20 cellular contexts compared by ENCODE assay signal in the genomic region with DNA sequence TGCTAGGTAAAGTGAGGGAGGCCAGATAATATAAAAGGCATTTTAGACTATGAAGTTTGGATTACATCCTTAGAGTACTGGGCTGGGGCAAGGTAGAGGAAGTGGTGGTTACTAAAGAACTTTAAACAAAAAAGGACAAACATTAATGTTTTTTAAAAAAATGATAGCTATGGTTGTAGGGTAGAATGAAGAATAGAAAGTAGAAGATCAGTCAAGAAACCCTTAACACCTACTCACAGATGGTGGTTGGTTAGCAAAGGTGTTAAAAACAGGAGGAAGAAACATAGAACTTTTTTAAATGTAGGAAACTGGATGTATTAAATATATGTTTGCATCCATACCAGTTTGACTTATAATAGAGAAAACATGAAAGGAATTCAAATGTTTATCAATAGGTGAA.
"Had no signal": no experiment of that assay in that cellular context is flagged by ENCODE, and none has a peak within 500 bp of the region (broad histone marks: within the 10 kb centered on the region; RNA-seq: fewer than 3 reads in every experiment).

No MANE protein-coding gene starts in this region.

- ATAC-seq: PC-3, SK-N-SH treated with all-trans-retinoic acid at 6 μM for 48 hours had no signal

- H3K36me3 Mint-ChIP-seq: activated naive CD4-positive, alpha-beta T cell treated with anti-CD3 and anti-CD28 coated beads, Interleukin-2, amount 50 U/mL, for 24 hours had no signal

- H3K9me3 ChIP-seq: SJSA1 had no signal

- H3K27ac Mint-ChIP-seq: activated naive CD4-positive, alpha-beta T cell treated with anti-CD3 and anti-CD28 coated beads, Interleukin-2, amount 50 U/mL, for 24 hours had no signal

- H3K4me3 Mint-ChIP-seq: activated naive CD4-positive, alpha-beta T cell treated with anti-CD3 and anti-CD28 coated beads, Interleukin-2, amount 50 U/mL, for 24 hours had no signal

- H3K9me3 Mint-ChIP-seq: activated naive CD4-positive, alpha-beta T cell treated with anti-CD3 and anti-CD28 coated beads, Interleukin-2, amount 50 U/mL, for 24 hours had no signal

- H3K27me3 Mint-ChIP-seq: activated naive CD4-positive, alpha-beta T cell treated with anti-CD3 and anti-CD28 coated beads, Interleukin-2, amount 50 U/mL, for 24 hours had no signal

- DNase-seq: activated CD4-positive, alpha-beta T cell treated with anti-CD3 and anti-CD28 coated beads for 48 hours; activated CD4-positive, alpha-beta T cell treated with anti-CD3 and anti-CD28 coated beads, Interleukin-2, amount 50 U/mL, for 4 hours; activated CD4-positive, CD25-positive, alpha-beta regulatory T cell treated with anti-CD3 and anti-CD28 coated beads, Interleukin-2, amount 50 U/mL, for 72 hours; activated CD8-positive, alpha-beta memory T cell treated with anti-CD3 and anti-CD28 coated beads for 24 hours; activated effector memory CD4-positive, alpha-beta T cell treated with Interleukin-2 at 50 U/mL for 16 hours; activated naive CD4-positive, alpha-beta T cell; brain microvascular endothelial cell; cerebellar nuclear complex; NCI-H1105; NCI-H1436 treated with DMSO at 0.1 percent for 48 hours; NCI-H187; NCI-H2081; NCI-H510A treated with DMSO at 0.1 percent for 48 hours; NCI-H69; PC-3; SHP77; SW 1271 had no signal
